Comparison of ENCODE assay signal across 1 cellular context in the genomic region with DNA sequence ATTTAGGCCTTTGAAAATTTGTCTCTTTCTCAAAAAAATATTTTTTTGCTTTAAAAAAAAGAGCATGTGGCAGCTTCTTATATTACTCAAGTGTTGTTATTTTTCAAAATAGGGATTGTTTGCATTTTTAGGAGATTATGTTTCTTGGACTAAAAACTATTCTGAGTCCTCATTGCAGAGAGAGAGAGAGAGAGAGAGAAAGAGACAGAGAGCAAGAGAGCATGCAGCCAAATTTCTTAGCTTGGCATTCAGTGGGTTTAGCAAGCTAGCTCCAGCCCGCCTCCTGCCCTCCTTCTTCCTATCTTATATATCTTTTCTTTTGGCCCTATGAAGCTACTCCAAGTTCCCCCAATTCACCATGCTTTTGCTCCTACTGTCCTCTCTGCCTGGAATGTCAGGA.
TF ChIP-seq lines count a peak whose summit lies in the region.

No MANE protein-coding gene starts in this region.

TF ChIP-seq in IMR-90, 13 proteins besides CTCF, POLR2A, EP300 and RAD21 (continued from another document):
- TF ChIP-seq, protein P1, sequence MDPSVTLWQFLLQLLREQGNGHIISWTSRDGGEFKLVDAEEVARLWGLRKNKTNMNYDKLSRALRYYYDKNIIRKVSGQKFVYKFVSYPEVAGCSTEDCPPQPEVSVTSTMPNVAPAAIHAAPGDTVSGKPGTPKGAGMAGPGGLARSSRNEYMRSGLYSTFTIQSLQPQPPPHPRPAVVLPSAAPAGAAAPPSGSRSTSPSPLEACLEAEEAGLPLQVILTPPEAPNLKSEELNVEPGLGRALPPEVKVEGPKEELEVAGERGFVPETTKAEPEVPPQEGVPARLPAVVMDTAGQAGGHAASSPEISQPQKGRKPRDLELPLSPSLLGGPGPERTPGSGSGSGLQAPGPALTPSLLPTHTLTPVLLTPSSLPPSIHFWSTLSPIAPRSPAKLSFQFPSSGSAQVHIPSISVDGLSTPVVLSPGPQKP (IDR thresholded peaks at IDR 0.05; ENCODE audit: borderline replicate concordance, low read depth, low read length) = no peak
- TF ChIP-seq RCOR1 (IDR thresholded peaks at IDR 0.05; ENCODE audit: insufficient replicate concordance, low read length) (no peak), RFX5 (IDR thresholded peaks at IDR 0.05; ENCODE audit: low read depth, low read length) (no peak), BHLHE40 (IDR thresholded peaks at IDR 0.05; ENCODE audit: low read depth, low read length) (no peak), SMC3 (IDR thresholded peaks at IDR 0.05; ENCODE audit: low read depth, low read length) (no peak)
- TF ChIP-seq, protein P2, sequence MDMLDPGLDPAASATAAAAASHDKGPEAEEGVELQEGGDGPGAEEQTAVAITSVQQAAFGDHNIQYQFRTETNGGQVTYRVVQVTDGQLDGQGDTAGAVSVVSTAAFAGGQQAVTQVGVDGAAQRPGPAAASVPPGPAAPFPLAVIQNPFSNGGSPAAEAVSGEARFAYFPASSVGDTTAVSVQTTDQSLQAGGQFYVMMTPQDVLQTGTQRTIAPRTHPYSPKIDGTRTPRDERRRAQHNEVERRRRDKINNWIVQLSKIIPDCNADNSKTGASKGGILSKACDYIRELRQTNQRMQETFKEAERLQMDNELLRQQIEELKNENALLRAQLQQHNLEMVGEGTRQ (IDR thresholded peaks at IDR 0.05; ENCODE audit: low read depth, low read length) = no peak
